Comparison of ENCODE assay signal across 20 cellular contexts in the genomic region with DNA sequence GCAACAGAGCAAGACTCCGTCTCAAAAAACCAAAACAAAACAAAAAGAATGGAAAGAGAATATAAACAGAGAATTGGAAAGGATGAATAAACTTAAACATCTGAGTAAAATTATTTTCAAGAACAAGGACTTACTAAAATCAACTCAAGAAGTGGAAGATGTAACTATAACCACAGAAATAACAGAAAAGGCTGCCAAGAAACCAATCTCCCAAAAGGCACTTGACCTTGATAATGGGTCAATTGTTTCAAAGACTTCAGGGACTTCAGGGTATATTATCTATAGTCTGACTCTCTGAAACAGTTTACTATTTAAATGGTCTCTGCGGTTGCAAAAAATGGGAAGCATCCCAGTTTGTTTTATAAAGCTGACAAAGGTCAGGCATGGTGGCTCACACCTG. TPM values are rescaled to one million over a fixed set of nuclear protein-coding genes. Genes with fewer than 3 reads are reported as not detected.
DNase-seq lines count a peak whose midpoint lies in the region; ATAC-seq and TF ChIP-seq lines count a peak whose summit lies in the region.
"Had no signal": no experiment of that assay in that cellular context is flagged by ENCODE, and none has a peak within 500 bp of the region (broad histone marks: within the 10 kb centered on the region; RNA-seq: fewer than 3 reads in every experiment).

No MANE protein-coding gene starts in this region.

- ATAC-seq in GM21737 (IDR thresholded peaks at IDR 0.05; ENCODE audit: unreplicated experiment) = no peak
- ATAC-seq: GM12878 had no signal

- no peak for TF ChIP-seq CTCF in progenitor cell of endocrine pancreas (IDR thresholded peaks at IDR 0.05; ENCODE audit: unreplicated experiment)

- peak overlapping the region; percentile 24 for H3K27ac Mint-ChIP-seq in progenitor cell of endocrine pancreas
- H3K27ac Mint-ChIP-seq: CD4-positive, CD25-positive, alpha-beta regulatory T cell had no signal

- in situ Hi-C loops in SK-MEL-5 (cut with HindIII; ENCODE audit: low pct_unique_long_range_greater_than_20kb, low sequenced_read_pairs) = no loop called here

- no peaks in the 10 kb centered on the region for H3K27me3 Mint-ChIP-seq in progenitor cell of endocrine pancreas
- H3K27me3 Mint-ChIP-seq: CD4-positive, alpha-beta memory T cell; CD4-positive, CD25-positive, alpha-beta regulatory T cell; CD8-positive, alpha-beta memory T cell had no signal

- H3K4me1 Mint-ChIP-seq in progenitor cell of endocrine pancreas (ENCODE audit: low read depth) = no peaks in the 10 kb centered on the region

- peak; percentile 56 for DNase-seq in SK-MEL-5 (ENCODE audit: low read depth, low spot score)
- DNase-seq in fibroblast of gingiva (ENCODE audit: low read depth) = peak; percentile 11
- DNase-seq in foreskin melanocyte = peak; percentile 79
- no peak for DNase-seq in progenitor cell of endocrine pancreas (ENCODE audit: low spot score, unreplicated experiment)
- no peak for DNase-seq in NCI-H2227 (lab: John Stamatoyannopoulos, UW; ENCODE audit: unreplicated experiment)
- no peak for DNase-seq in GF-D8 (lab: John Stamatoyannopoulos, UW)
- DNase-seq in NCI-H187 treated with DMSO at 0.1 percent for 48 hours (lab: John Stamatoyannopoulos, UW) = no peak
- DNase-seq: 8988T; ACHN; BE2C; C1 segment of cervical spinal cord; Caco-2; Calu3; CD4-positive, alpha-beta memory T cell; CD4-positive, CD25-positive, alpha-beta regulatory T cell; CD8-positive, alpha-beta memory T cell; DMS79 treated with DMSO at 0.1 percent for 48 hours had no signal

- H3K4me3 Mint-ChIP-seq in progenitor cell of endocrine pancreas (ENCODE audit: low read depth) = no peak overlapping the region
- H3K4me3 Mint-ChIP-seq: CD14-positive monocyte; CD4-positive, alpha-beta memory T cell; CD4-positive, CD25-positive, alpha-beta regulatory T cell; CD8-positive, alpha-beta memory T cell had no signal

- H3K36me3 Mint-ChIP-seq in progenitor cell of endocrine pancreas (ENCODE audit: insufficient read depth) = peaks cover 4% of the 10 kb centered on the region

- H3K9me3 Mint-ChIP-seq in progenitor cell of endocrine pancreas (ENCODE audit: low read depth) = no peaks in the 10 kb centered on the region
- H3K9me3 Mint-ChIP-seq: CD4-positive, alpha-beta memory T cell; CD8-positive, alpha-beta memory T cell had no signal

RNA-seq across cellular contexts. Expression of gene VPS53, which starts 35.1 kb away (rescaled TPM):
- 30.2 and 31.7 TPM in 2 replicates for total RNA-seq in SK-MEL-5 (2014; rRNA removed; shearing (Covaris generic))
- 43.4 and 51.0 TPM in 2 replicates for polyA plus RNA-seq in SK-MEL-5 (2015; cell fraction: cytosol; rRNA removed)
- polyA plus RNA-seq in SK-MEL-5 (2015; cell fraction: nucleus; rRNA removed) = 84.3 and 97.0 TPM in 2 replicates
- 75.2 and 87.4 TPM in 2 replicates for total RNA-seq in progenitor cell of endocrine pancreas

RNA-seq across cellular contexts. Expression of gene TLCD3A, which starts 52.9 kb away (rescaled TPM):
- 22.7 and 23.2 TPM in 2 replicates for total RNA-seq in SK-MEL-5 (2014; rRNA removed; shearing (Covaris generic))
- polyA plus RNA-seq in SK-MEL-5 (2015; cell fraction: cytosol; rRNA removed) = 31.0 and 32.2 TPM in 2 replicates
- 6.6 and 8.5 TPM in 2 replicates for polyA plus RNA-seq in SK-MEL-5 (2015; cell fraction: nucleus; rRNA removed)
- total RNA-seq in progenitor cell of endocrine pancreas = 27.2 and 28.0 TPM in 2 replicates

Comparison
In these comparisons a context has a peak if more than half of its experiments do, and no peak if none do; other contexts are left out.
1. DNase-seq: peak in SK-MEL-5 (single experiment), fibroblast of gingiva (single experiment) and foreskin melanocyte (single experiment); none in progenitor cell of endocrine pancreas (single experiment), NCI-H2227 (single experiment), GF-D8 (single experiment) and NCI-H187 treated with DMSO at 0.1 percent for 48 hours (single experiment).